ENCODE assay signal across 1 cellular context in the genomic region with DNA sequence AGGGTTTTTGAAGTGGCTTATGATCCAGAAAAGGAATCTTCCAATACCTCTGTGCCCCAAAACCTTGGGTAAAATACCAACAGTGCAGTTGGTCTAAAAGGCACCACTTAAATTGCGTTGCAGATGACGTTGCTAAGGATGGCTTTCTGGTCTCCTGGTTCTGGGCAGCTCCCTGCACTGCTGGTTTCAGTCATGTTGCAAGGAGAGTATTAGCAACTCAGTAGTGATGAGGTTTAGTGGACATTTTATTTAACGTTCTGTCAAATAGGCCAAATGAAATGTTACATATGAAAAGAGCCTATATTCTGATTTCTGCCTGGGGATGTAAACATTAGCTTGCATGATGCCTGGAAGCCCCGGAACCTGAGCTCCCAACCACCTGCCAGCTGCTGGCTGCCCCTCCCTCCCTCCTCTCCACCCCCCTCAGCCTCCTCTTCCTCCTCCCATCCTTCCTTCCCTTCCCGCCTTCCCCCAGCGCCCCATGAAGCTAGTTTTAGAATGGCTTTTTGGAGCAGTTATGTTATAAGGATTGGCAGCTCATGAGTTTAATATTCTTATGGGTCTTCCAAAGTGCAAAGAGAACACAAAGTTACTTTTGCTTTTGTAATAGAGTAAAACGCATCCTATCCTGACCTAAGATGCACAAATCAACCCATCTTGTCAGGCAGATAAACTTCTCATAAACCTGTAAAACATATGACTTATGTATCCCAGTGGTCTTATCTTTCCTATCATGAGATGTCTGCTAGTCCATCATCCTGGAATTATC.
TF ChIP-seq lines count a peak whose summit lies in the region.

No MANE protein-coding gene starts in this region.

TF ChIP-seq in IMR-90, 13 proteins besides CTCF, POLR2A, EP300 and RAD21:
- TF ChIP-seq, protein P1, sequence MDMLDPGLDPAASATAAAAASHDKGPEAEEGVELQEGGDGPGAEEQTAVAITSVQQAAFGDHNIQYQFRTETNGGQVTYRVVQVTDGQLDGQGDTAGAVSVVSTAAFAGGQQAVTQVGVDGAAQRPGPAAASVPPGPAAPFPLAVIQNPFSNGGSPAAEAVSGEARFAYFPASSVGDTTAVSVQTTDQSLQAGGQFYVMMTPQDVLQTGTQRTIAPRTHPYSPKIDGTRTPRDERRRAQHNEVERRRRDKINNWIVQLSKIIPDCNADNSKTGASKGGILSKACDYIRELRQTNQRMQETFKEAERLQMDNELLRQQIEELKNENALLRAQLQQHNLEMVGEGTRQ (IDR thresholded peaks at IDR 0.05; ENCODE audit: low read depth, low read length): no peak
- TF ChIP-seq CEBPB (IDR thresholded peaks at IDR 0.05; ENCODE audit: low read depth, low read length) (no peak), RFX5 (IDR thresholded peaks at IDR 0.05; ENCODE audit: low read depth, low read length) (no peak), NFE2L2 (IDR thresholded peaks at IDR 0.05; ENCODE audit: low read depth, low read length) (no peak), MAFK (IDR thresholded peaks at IDR 0.05; ENCODE audit: low read depth, low read length) (no peak), FOS (IDR thresholded peaks at IDR 0.05; ENCODE audit: low read depth, low read length) (no peak), CHD1 (IDR thresholded peaks at IDR 0.05; ENCODE audit: low read depth, low read length) (no peak), MAZ (IDR thresholded peaks at IDR 0.05; ENCODE audit: borderline replicate concordance, low read depth, low read length) (no peak), RCOR1 (IDR thresholded peaks at IDR 0.05; ENCODE audit: insufficient replicate concordance, low read length) (no peak), SMC3 (IDR thresholded peaks at IDR 0.05; ENCODE audit: low read depth, low read length) (no peak), BHLHE40 (IDR thresholded peaks at IDR 0.05; ENCODE audit: low read depth, low read length) (no peak), MXI1 (IDR thresholded peaks at IDR 0.05; ENCODE audit: borderline replicate concordance, low read depth, low read length) (no peak)
- TF ChIP-seq, protein P2, sequence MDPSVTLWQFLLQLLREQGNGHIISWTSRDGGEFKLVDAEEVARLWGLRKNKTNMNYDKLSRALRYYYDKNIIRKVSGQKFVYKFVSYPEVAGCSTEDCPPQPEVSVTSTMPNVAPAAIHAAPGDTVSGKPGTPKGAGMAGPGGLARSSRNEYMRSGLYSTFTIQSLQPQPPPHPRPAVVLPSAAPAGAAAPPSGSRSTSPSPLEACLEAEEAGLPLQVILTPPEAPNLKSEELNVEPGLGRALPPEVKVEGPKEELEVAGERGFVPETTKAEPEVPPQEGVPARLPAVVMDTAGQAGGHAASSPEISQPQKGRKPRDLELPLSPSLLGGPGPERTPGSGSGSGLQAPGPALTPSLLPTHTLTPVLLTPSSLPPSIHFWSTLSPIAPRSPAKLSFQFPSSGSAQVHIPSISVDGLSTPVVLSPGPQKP (IDR thresholded peaks at IDR 0.05; ENCODE audit: borderline replicate concordance, low read depth, low read length): no peak
